Comparison of ENCODE assay signal across 25 cellular contexts in genomic region chr7:151501676-151502075, GRCh38.
"Had no signal": no experiment of that assay in that cellular context is flagged by ENCODE, and none has a peak within 500 bp of the region (broad histone marks: within the 10 kb centered on the region; RNA-seq: fewer than 3 reads in every experiment).

No MANE protein-coding gene starts in this region.

- H3K9me3 ChIP-seq: Peyer's patch, SJSA1 had no signal

- H3K27ac ChIP-seq: brain microvascular endothelial cell, cardiac muscle cell, Peyer's patch, SJSA1 had no signal

- H3K27ac Mint-ChIP-seq: activated CD4-positive, alpha-beta memory T cell treated with anti-CD3 and anti-CD28 coated beads, Interleukin-2, amount 10 ng/mL, durations not matched to agents 7 days and 5 days; activated naive CD4-positive, alpha-beta T cell treated with anti-CD3 and anti-CD28 coated beads for 36 hours; activated naive CD8-positive, alpha-beta T cell; activated T-helper 17 cell treated with anti-CD3 and anti-CD28 coated beads, Interleukin-2, amount 50 U/mL, for 72 hours; T-helper 1 cell treated with Interleukin-12 subunit alpha and Interleukin-12 subunit beta and Interleukin-4 antibody, amounts not matched to agents 30 μg/mL and 1 μg/mL, for 36 hours had no signal

- H3K4me3 Mint-ChIP-seq: activated CD4-positive, alpha-beta memory T cell treated with anti-CD3 and anti-CD28 coated beads, Interleukin-2, amount 10 ng/mL, durations not matched to agents 7 days and 5 days; activated naive CD4-positive, alpha-beta T cell treated with anti-CD3 and anti-CD28 coated beads for 36 hours; activated naive CD8-positive, alpha-beta T cell; activated T-helper 17 cell treated with anti-CD3 and anti-CD28 coated beads, Interleukin-2, amount 50 U/mL, for 72 hours; T-helper 1 cell treated with Interleukin-12 subunit alpha and Interleukin-12 subunit beta and Interleukin-4 antibody, amounts not matched to agents 30 μg/mL and 1 μg/mL, for 36 hours had no signal

- H3K27me3 ChIP-seq: brain microvascular endothelial cell, cardiac muscle cell, Peyer's patch, SJSA1 had no signal

- H3K36me3 ChIP-seq: brain microvascular endothelial cell, cardiac muscle cell, Peyer's patch had no signal

- H3K27me3 Mint-ChIP-seq: activated CD4-positive, alpha-beta memory T cell treated with anti-CD3 and anti-CD28 coated beads, Interleukin-2, amount 10 ng/mL, durations not matched to agents 7 days and 5 days; activated naive CD8-positive, alpha-beta T cell; activated T-helper 17 cell treated with anti-CD3 and anti-CD28 coated beads, Interleukin-2, amount 50 U/mL, for 72 hours had no signal

- ATAC-seq: activated T-helper 17 cell treated with anti-CD3 and anti-CD28 coated beads, Interleukin-2, amount 50 U/mL, for 72 hours; SK-N-SH treated with all-trans-retinoic acid at 6 μM for 48 hours had no signal

- DNase-seq: activated CD4-positive, alpha-beta memory T cell treated with anti-CD3 and anti-CD28 coated beads, Interleukin-2, amount 10 ng/mL, durations not matched to agents 7 days and 5 days; activated CD4-positive, alpha-beta T cell treated with anti-CD3 and anti-CD28 coated beads, Interleukin-2, amount 50 U/mL, for 1 hour; activated CD4-positive, CD25-positive, alpha-beta regulatory T cell; activated gamma-delta T cell; activated naive CD4-positive, alpha-beta T cell treated with anti-CD3 and anti-CD28 coated beads for 36 hours; activated T-cell treated with anti-CD3 and anti-CD28 coated beads for 4 hours; activated T-cell treated with anti-CD3 and anti-CD28 coated beads, Interleukin-2, amount 50 U/mL, for 48 hours; amygdala; brain microvascular endothelial cell; MM.1S; NCI-H1105 treated with DMSO at 0.1 percent for 48 hours; NCI-H146; NCI-H187 treated with DMSO at 0.1 percent for 48 hours; NCI-H2081 treated with DMSO at 0.1 percent for 48 hours; NCI-H446; NCI-H524; Peyer's patch; SHP77; T-helper 9 cell had no signal

- H3K9me3 Mint-ChIP-seq: activated CD4-positive, alpha-beta memory T cell treated with anti-CD3 and anti-CD28 coated beads, Interleukin-2, amount 10 ng/mL, durations not matched to agents 7 days and 5 days; activated naive CD4-positive, alpha-beta T cell treated with anti-CD3 and anti-CD28 coated beads for 36 hours; activated T-helper 17 cell treated with anti-CD3 and anti-CD28 coated beads, Interleukin-2, amount 50 U/mL, for 72 hours; T-helper 1 cell treated with Interleukin-12 subunit alpha and Interleukin-12 subunit beta and Interleukin-4 antibody, amounts not matched to agents 30 μg/mL and 1 μg/mL, for 36 hours had no signal

- H3K4me3 ChIP-seq: cardiac muscle cell, Peyer's patch, SJSA1 had no signal
